Comparison of ENCODE assay signal across 8 cellular contexts in the genomic region with DNA sequence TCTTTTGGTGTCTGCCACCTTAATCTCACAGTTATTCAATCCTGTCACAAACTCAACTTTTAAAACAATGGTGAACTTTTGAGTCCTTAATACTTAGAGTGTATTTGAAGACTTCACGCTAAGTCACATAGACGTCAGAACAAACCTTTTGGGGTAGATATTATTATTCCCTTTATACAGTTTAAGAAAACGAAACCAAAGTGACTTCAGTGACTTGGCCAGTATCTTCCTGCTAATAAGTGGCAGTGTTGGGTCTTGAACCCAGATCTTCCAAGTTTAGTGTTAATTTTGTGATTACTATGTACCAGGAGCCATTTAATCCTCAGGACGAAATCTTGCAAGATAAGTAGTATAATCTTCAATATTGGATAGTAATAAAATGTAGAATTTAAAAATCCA. TPM values are rescaled to one million over a fixed set of nuclear protein-coding genes. Genes with fewer than 3 reads are reported as not detected.
A peak's percentile ranks its signal among the peaks of the same experiment; 100 is the strongest.
DNase-seq lines count a peak whose midpoint lies in the region; ATAC-seq and TF ChIP-seq lines count a peak whose summit lies in the region.

No MANE protein-coding gene starts in this region.

- no peaks in the 10 kb centered on the region for H3K27me3 ChIP-seq in CD8-positive, alpha-beta memory T cell (ENCODE audit: insufficient read depth, low read length, poor library complexity, severe bottlenecking)
- H3K27me3 ChIP-seq in effector memory CD4-positive, alpha-beta T cell (replicated peaks; ENCODE audit: control insufficient read depth, insufficient read depth, low read length, poor library complexity, severe bottlenecking) = no peaks in the 10 kb centered on the region
- H3K27me3 ChIP-seq in osteoblast (ENCODE audit: insufficient read depth, low read length) = no peaks in the 10 kb centered on the region

- peaks cover 4% of the 10 kb centered on the region for H3K36me3 ChIP-seq in CD8-positive, alpha-beta memory T cell (ENCODE audit: insufficient read depth, low read length)
- H3K36me3 ChIP-seq in effector memory CD4-positive, alpha-beta T cell (ENCODE audit: control insufficient read depth, insufficient read depth, low read length) = no peaks in the 10 kb centered on the region
- H3K36me3 ChIP-seq in osteoblast (ENCODE audit: insufficient read depth, low read length) = peaks cover 9% of the 10 kb centered on the region

- peak overlapping the region; percentile 81 to 95 (median 89) for H3K4me3 Mint-ChIP-seq in CD8-positive, alpha-beta memory T cell

- ATAC-seq in GM21515 (IDR thresholded peaks at IDR 0.05; ENCODE audit: unreplicated experiment) = peak; percentile 11

- H3K79me2 ChIP-seq in osteoblast (ENCODE audit: insufficient read depth, low read length) = peaks cover 53% of the 10 kb centered on the region

- peak overlapping the region; percentile 94 for H3K4me2 ChIP-seq in osteoblast (ENCODE audit: insufficient read depth, low read length)

- H3K27ac ChIP-seq in CD8-positive, alpha-beta memory T cell (ENCODE audit: low read depth, low read length) = peak overlapping the region; percentile 85
- H3K27ac ChIP-seq in effector memory CD4-positive, alpha-beta T cell (ENCODE audit: insufficient read depth, low read length, poor library complexity, severe bottlenecking) = peak overlapping the region; percentile 92
- H3K27ac ChIP-seq in osteoblast (ENCODE audit: low read depth, low read length) = peak overlapping the region; percentile 73

- peak overlapping the region; percentile 80 for H3K4me3 ChIP-seq in CD8-positive, alpha-beta memory T cell (ENCODE audit: low read length)
- H3K4me3 ChIP-seq in effector memory CD4-positive, alpha-beta T cell (ENCODE audit: insufficient read depth, low read depth, low read length, poor library complexity, severe bottlenecking) = peak overlapping the region; percentile 94
- H3K4me3 ChIP-seq in osteoblast (ENCODE audit: insufficient read depth, low read length) = peak overlapping the region; percentile 92

- H4K20me1 ChIP-seq in osteoblast (ENCODE audit: insufficient read depth, low read length) = no peaks in the 10 kb centered on the region

- CTCF ChIA-PET in CD8-positive, alpha-beta memory T cell (lab: Charles Lee) = interaction anchor here (1.0 to 1.3 kb wide), 2 partner anchors 9 to 76 kb away, joined by 4 to 6 read pairs; no protein-coding TSS in a partner anchor

- peak overlapping the region; percentile 83 to 97 (median 94) for H3K27ac Mint-ChIP-seq in CD8-positive, alpha-beta memory T cell

- no peaks in the 10 kb centered on the region for H3K27me3 Mint-ChIP-seq in CD8-positive, alpha-beta memory T cell

- peaks cover 24 to 54% (median 48%) of the 10 kb centered on the region in 3 donors for H3K4me1 Mint-ChIP-seq in CD8-positive, alpha-beta memory T cell

- H3K9me3 Mint-ChIP-seq in CD8-positive, alpha-beta memory T cell = no peaks in the 10 kb centered on the region

- H3K9me3 ChIP-seq in CD8-positive, alpha-beta memory T cell (ENCODE audit: low read length) = no peaks in the 10 kb centered on the region
- no peaks in the 10 kb centered on the region for H3K9me3 ChIP-seq in effector memory CD4-positive, alpha-beta T cell (ENCODE audit: control insufficient read depth, low read length)
- no peaks in the 10 kb centered on the region for H3K9me3 ChIP-seq in osteoblast (ENCODE audit: low read depth, low read length)

- H3K4me1 ChIP-seq in CD8-positive, alpha-beta memory T cell (ENCODE audit: insufficient read depth, low read length) = peaks cover 8% of the 10 kb centered on the region
- H3K4me1 ChIP-seq in effector memory CD4-positive, alpha-beta T cell (ENCODE audit: control insufficient read depth, insufficient read depth, low read length, poor library complexity, severe bottlenecking) = no peaks in the 10 kb centered on the region
- peaks cover 15% of the 10 kb centered on the region for H3K4me1 ChIP-seq in osteoblast (ENCODE audit: insufficient read depth, low read length)

- peak overlapping the region; percentile 96 for H2AFZ ChIP-seq in osteoblast (ENCODE audit: low read length)

- no peak for TF ChIP-seq CTCF in osteoblast (IDR thresholded peaks at IDR 0.05; ENCODE audit: extremely low read depth, low read depth, low read length)

- POLR2A ChIA-PET in CD8-positive, alpha-beta memory T cell (lab: Charles Lee) = interaction anchor here (0.6 to 1.4 kb wide), 4 partner anchors 10 to 1408 kb away, joined by 3 to 10 read pairs (median 6); partner anchors contain the start of genes C11orf54 and TAF1D

- H3K36me3 Mint-ChIP-seq in CD8-positive, alpha-beta memory T cell = peaks cover 0 to 11% (median 0%) of the 10 kb centered on the region in 3 donors

- no peak for DNase-seq in CD8-positive, alpha-beta memory T cell
- DNase-seq in NCI-H2029 (lab: John Stamatoyannopoulos, UW) (peak; percentile 41), osteoblast (ENCODE audit: insufficient read length, low spot score, missing footprints) (no peak), occipital lobe (lab: John Stamatoyannopoulos, UW) (no peak), midbrain (lab: John Stamatoyannopoulos, UW) (no peak), SKM-1 treated with dmso at 0.1 percent for 144 hours (lab: John Stamatoyannopoulos, UW; ENCODE audit: unreplicated experiment) (no peak)
- no peak for DNase-seq in effector memory CD4-positive, alpha-beta T cell

RNA-seq across cellular contexts. Expression of gene CEP295, which starts 0.7 kb away (rescaled TPM):
- 10 to 100 TPM; 20.4 to 23.8 TPM for total RNA-seq in CD8-positive, alpha-beta memory T cell
- 1.8 TPM for polyA plus RNA-seq in CD8-positive, alpha-beta memory T cell
- 19.9 and 21.8 TPM in 2 replicates for total RNA-seq in osteoblast
- 42.4 TPM for total RNA-seq in occipital lobe
